Comparison of ENCODE assay signal across 9 cellular contexts in the genomic region with DNA sequence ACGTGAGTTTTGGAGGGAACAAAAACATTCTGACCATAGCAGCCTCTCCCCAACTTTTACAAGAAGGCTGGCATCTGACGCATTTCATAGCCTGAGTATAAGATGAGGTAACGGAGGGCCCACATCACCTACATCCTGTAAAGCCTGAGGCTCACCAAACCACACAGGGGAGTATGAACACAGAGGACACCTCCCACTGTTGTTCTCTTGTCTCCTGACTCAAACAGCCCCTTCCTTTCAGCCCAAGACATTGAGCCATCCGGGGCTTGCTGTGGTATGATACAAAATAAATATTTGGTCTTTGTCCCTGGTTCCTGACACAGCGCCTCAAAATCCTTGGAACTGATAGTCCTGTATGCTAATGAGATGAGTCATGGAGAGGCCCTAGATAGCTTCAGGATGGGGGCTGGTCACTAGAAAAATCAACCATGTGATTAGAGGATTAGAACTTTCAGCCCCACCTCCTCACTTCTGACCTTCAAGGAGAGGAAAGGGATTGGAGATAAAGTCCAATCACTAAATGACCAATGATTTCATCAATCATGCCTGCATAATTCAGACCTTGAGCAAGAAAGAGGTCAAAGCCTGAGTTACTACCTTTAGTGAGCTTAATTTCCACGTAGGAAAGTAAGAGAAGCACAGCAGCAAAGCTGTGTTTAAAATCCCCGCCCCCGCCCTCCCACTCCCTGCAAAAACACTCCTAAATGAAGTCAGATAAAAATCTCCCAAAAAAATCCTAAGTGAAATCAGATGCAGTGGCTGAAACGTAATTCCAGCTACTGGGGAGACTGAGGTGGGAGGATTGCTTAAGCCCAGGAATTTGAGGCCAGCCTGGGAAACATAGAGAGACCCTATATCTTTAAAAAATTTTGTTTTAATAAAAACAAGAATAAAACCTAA.
DNase-seq lines count a peak whose midpoint lies in the region; ATAC-seq and TF ChIP-seq lines count a peak whose summit lies in the region.
"Had no signal": no experiment of that assay in that cellular context is flagged by ENCODE, and none has a peak within 500 bp of the region (broad histone marks: within the 10 kb centered on the region; RNA-seq: fewer than 3 reads in every experiment).

No MANE protein-coding gene starts in this region.

- H3K4me1 Mint-ChIP-seq in CD4-positive, alpha-beta memory T cell: peaks cover 14 to 24% (median 22%) of the 10 kb centered on the region in 4 donors
- H3K4me1 Mint-ChIP-seq in natural killer cell: peaks cover 6 to 19% of the 10 kb centered on the region in 2 donors

- intact Hi-C loops in CD4-positive, alpha-beta memory T cell (cut with micrococcal nuclease): no loop called here
- intact Hi-C loops in natural killer cell (cut with micrococcal nuclease): loop anchor here (5.0 to 10.0 kb wide), 2 partner anchors 179 to 261 kb away; partner anchors contain the start of gene SIPA1L1

- CTCF ChIA-PET in CD4-positive, alpha-beta memory T cell (lab: Charles Lee; ENCODE audit: partially characterized antibody): interaction anchor here (1.2 to 12.7 kb wide), 5 partner anchors 9 to 711 kb away, joined by 4 to 235 read pairs (median 9); no protein-coding TSS in a partner anchor

- TF ChIP-seq CTCF in natural killer cell (IDR thresholded peaks at IDR 0.05) (no peak), BE2C (IDR thresholded peaks at IDR 0.05; ENCODE audit: low read depth, low read length) (no peak)

- H3K27me3 ChIP-seq in CD4-positive, alpha-beta memory T cell (ENCODE audit: insufficient read depth, low read length): no peaks in the 10 kb centered on the region
- H3K27me3 ChIP-seq in NT2/D1 (ENCODE audit: insufficient read depth, insufficient read length): no peaks in the 10 kb centered on the region
- H3K27me3 ChIP-seq in BE2C: no peaks in the 10 kb centered on the region
- H3K27me3 ChIP-seq: heart left ventricle had no signal

- no peak overlapping the region for H3K9ac ChIP-seq in NT2/D1 (ENCODE audit: insufficient read length, low read depth)

- peak overlapping the region in 4 of 8 donors; percentile 39 to 67 (median 54) for H3K4me3 Mint-ChIP-seq in CD4-positive, alpha-beta memory T cell
- H3K4me3 Mint-ChIP-seq in natural killer cell: no peak overlapping the region

- H3K4me1 ChIP-seq in CD4-positive, alpha-beta memory T cell (ENCODE audit: insufficient read depth, low read length): peaks cover 26% of the 10 kb centered on the region
- H3K4me1 ChIP-seq in NT2/D1 (ENCODE audit: insufficient read depth, insufficient read length): peaks cover 2% of the 10 kb centered on the region
- H3K4me1 ChIP-seq in BE2C: peaks cover 7% of the 10 kb centered on the region; the same call in 1 of the 2 replicates

- H3K27ac Mint-ChIP-seq in CD4-positive, alpha-beta memory T cell: peak overlapping the region; percentile 73 to 94 (median 90)
- H3K27ac Mint-ChIP-seq in natural killer cell: peak overlapping the region in 1 of 2 donors; percentile 64

- POLR2A ChIA-PET in CD4-positive, alpha-beta memory T cell (lab: Charles Lee; ENCODE audit: partially characterized antibody): interaction anchor here (1.4 to 2.1 kb wide), 2 partner anchors 178 kb away, joined by 6 to 22 read pairs; partner anchors contain the start of gene SIPA1L1

- H3K9me3 Mint-ChIP-seq in CD4-positive, alpha-beta memory T cell: peaks cover 0 to 1% (median 0%) of the 10 kb centered on the region in 8 donors
- H3K9me3 Mint-ChIP-seq in natural killer cell: no peaks in the 10 kb centered on the region

- H3K27me3 Mint-ChIP-seq in CD4-positive, alpha-beta memory T cell: peaks cover 0 to 3% of the 10 kb centered on the region in 2 donors
- peaks cover 0 to 4% of the 10 kb centered on the region in 2 donors for H3K27me3 Mint-ChIP-seq in natural killer cell (ENCODE audit: low read depth in 2 of 2)

- H3K9me3 ChIP-seq in CD4-positive, alpha-beta memory T cell (ENCODE audit: control insufficient read depth in 1 of 2, low read length in 2 of 2): no peaks in the 10 kb centered on the region
- H3K9me3 ChIP-seq in NT2/D1 (ENCODE audit: insufficient read depth, low read length): 0 out of 2 replicates have a peak, but pooled peaks cover 11% of the 10 kb centered on the region
- H3K9me3 ChIP-seq in BE2C: no peaks in the 10 kb centered on the region

- DNase-seq in CD4-positive, alpha-beta memory T cell: peak; percentile 38 to 75 (median 61)
- DNase-seq in NT2/D1 (ENCODE audit: low read depth, low spot score): peak; percentile 38
- DNase-seq in natural killer cell: no peak
- DNase-seq in NCI-H446 (lab: John Stamatoyannopoulos, UW): no peak
- no peak for DNase-seq in BE2C
- no peak for DNase-seq in NCI-H82 (lab: John Stamatoyannopoulos, UW)
- DNase-seq: heart left ventricle had no signal

- H3K36me3 ChIP-seq in CD4-positive, alpha-beta memory T cell (ENCODE audit: insufficient read depth, low read length): no peaks in the 10 kb centered on the region
- no peaks in the 10 kb centered on the region for H3K36me3 ChIP-seq in NT2/D1 (ENCODE audit: insufficient read depth, insufficient read length, low read length)
- no peaks in the 10 kb centered on the region for H3K36me3 ChIP-seq in BE2C
- H3K36me3 ChIP-seq: heart left ventricle had no signal

- H3K27ac ChIP-seq in CD4-positive, alpha-beta memory T cell (ENCODE audit: low read depth, low read length): no peak overlapping the region
- H3K27ac ChIP-seq in angular gyrus (ENCODE audit: low read depth, low read length): peak overlapping the region; percentile 58

- H3K36me3 Mint-ChIP-seq in CD4-positive, alpha-beta memory T cell: no peaks in the 10 kb centered on the region
- H3K36me3 Mint-ChIP-seq in natural killer cell: no peaks in the 10 kb centered on the region

- ATAC-seq in natural killer cell: peak; percentile 61 to 73 (median 71)
- no peak for ATAC-seq in HG03342 (IDR thresholded peaks at IDR 0.05; ENCODE audit: unreplicated experiment)

- no peak overlapping the region for H3K4me3 ChIP-seq in CD4-positive, alpha-beta memory T cell (ENCODE audit: low read length in 2 of 2)
- H3K4me3 ChIP-seq in NT2/D1 (ENCODE audit: insufficient read length, low read depth) (no peak overlapping the region), BE2C (ENCODE audit: low read depth, low read length) (no peak overlapping the region)
- H3K4me3 ChIP-seq: heart left ventricle had no signal

Comparison
In these comparisons a context has a peak if more than half of its experiments do, and no peak if none do; other contexts are left out.
1. DNase-seq: peak in CD4-positive, alpha-beta memory T cell (5 of 5) and NT2/D1 (single experiment); none in natural killer cell (single experiment), NCI-H446 (0 of 2), BE2C (single experiment) and NCI-H82 (single experiment).